ENCODE assay signal across 21 cellular contexts in the genomic region with DNA sequence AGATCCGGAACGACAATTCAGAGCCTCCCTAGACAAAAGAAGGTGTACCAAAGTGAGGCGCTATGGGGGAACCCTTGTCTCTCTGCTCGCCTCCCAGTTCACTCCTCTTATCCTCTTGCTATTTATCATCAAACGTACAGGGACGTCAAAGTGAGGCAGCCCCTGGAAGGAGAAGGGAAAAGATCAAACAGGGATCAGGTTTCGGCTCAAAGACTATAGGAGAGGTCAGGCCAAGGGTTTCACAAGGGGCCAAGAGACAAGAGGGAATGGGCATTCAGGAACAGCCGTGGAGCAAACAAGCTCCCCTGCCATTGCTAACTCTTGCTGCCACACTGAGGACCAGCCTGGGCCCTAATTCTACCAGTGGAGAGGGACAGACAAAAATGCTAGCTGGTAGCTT.
A peak's percentile ranks its signal among the peaks of the same experiment; 100 is the strongest.
DNase-seq lines count a peak whose midpoint lies in the region; ATAC-seq and TF ChIP-seq lines count a peak whose summit lies in the region.
"Had no signal": no experiment of that assay in that cellular context is flagged by ENCODE, and none has a peak within 500 bp of the region (broad histone marks: within the 10 kb centered on the region; RNA-seq: fewer than 3 reads in every experiment).

No MANE protein-coding gene starts in this region.

- H3K27me3 ChIP-seq in esophagus muscularis mucosa (no peaks in the 10 kb centered on the region), transverse colon (no peaks in the 10 kb centered on the region), upper lobe of left lung (no peaks in the 10 kb centered on the region)
- H3K27me3 ChIP-seq: BE2C had no signal

- in situ Hi-C loops in transverse colon (cut with MboI; ENCODE audit: low pct_ligation_motif_present in 1 of 4, low pct_unique_long_range_greater_than_20kb in 1 of 4, low sequenced_read_pairs in 3 of 4) = no loop called here

- H3K4me1 Mint-ChIP-seq in WTC11 (peaks cover 22% of the 10 kb centered on the region), nephron progenitor cell (peaks cover 75% of the 10 kb centered on the region)
- H3K4me1 Mint-ChIP-seq: IgD-negative memory B cell had no signal

- POLR2A ChIA-PET in WTC11 (lab: Charles Lee) = interaction anchor here (0.6 kb wide), 1 partner anchor 265 kb away, joined by 5 read pairs; no protein-coding TSS in a partner anchor

- ATAC-seq in WTC11 (peak; percentile 82), upper lobe of left lung (ENCODE audit: low FRiP score in 2 of 2) (no peak)
- ATAC-seq in activated naive CD4-positive, alpha-beta T cell treated with anti-CD3 and anti-CD28 coated beads, Interleukin-2, amount 50 U/mL, for 72 hours = no peak
- ATAC-seq: HCT116, Panc1, Right ventricle myocardium inferior had no signal

- H3K4me3 ChIP-seq in esophagus muscularis mucosa (peak overlapping the region in 1 of 4 donors; percentile 14), transverse colon (no peak overlapping the region), upper lobe of left lung (no peak overlapping the region)

- TF ChIP-seq POLR2A in esophagus muscularis mucosa (IDR thresholded peaks at IDR 0.05; ENCODE audit: low read depth) (no peak), transverse colon (IDR thresholded peaks at IDR 0.05) (no peak), upper lobe of left lung (IDR thresholded peaks at IDR 0.05) (no peak)

- CTCF ChIA-PET in WTC11 (lab: Charles Lee) = interaction anchor here (0.9 to 1.8 kb wide), 7 partner anchors 12 to 224 kb away, joined by 3 to 6 read pairs (median 4); no protein-coding TSS in a partner anchor

- DNase-seq in WTC11 (ENCODE audit: low spot score) (no peak), esophagus muscularis mucosa (ENCODE audit: extremely low spot score) (no peak), nephron progenitor cell (peak; percentile 33), transverse colon (no peak), upper lobe of left lung (no peak), EL (no peak)
- no peak for DNase-seq in activated naive CD4-positive, alpha-beta T cell treated with anti-CD3 and anti-CD28 coated beads, Interleukin-2, amount 50 U/mL, for 72 hours (ENCODE audit: low spot score in 2 of 2)
- DNase-seq: BE2C; Calu3; CD4-positive, alpha-beta T cell; DMS53; Kasumi-1; MM.1S; NCI-H1092 treated with DMSO at 0.1 percent for 48 hours; NCI-H2081 treated with DMSO at 0.1 percent for 48 hours; NCI-H510A treated with DMSO at 0.1 percent for 48 hours; NCI-H82 had no signal

- no peak for TF ChIP-seq CTCF in WTC11 (IDR thresholded peaks at IDR 0.05)
- no peak for TF ChIP-seq CTCF in esophagus muscularis mucosa (IDR thresholded peaks at IDR 0.05)
- no peak for TF ChIP-seq CTCF in nephron progenitor cell (IDR thresholded peaks at IDR 0.05)
- TF ChIP-seq CTCF in transverse colon (IDR thresholded peaks at IDR 0.05) = no peak
- no peak for TF ChIP-seq CTCF in upper lobe of left lung (IDR thresholded peaks at IDR 0.05)

- peaks cover 11% of the 10 kb centered on the region for H3K9me3 Mint-ChIP-seq in WTC11
- peaks cover 24% of the 10 kb centered on the region for H3K9me3 Mint-ChIP-seq in nephron progenitor cell
- no peaks in the 10 kb centered on the region for H3K9me3 Mint-ChIP-seq in activated naive CD4-positive, alpha-beta T cell treated with anti-CD3 and anti-CD28 coated beads, Interleukin-2, amount 50 U/mL, for 72 hours
- H3K9me3 Mint-ChIP-seq: CD4-positive, alpha-beta T cell had no signal

- intact Hi-C loops in esophagus muscularis mucosa (cut with DNase I) = no loop called here
- intact Hi-C loops in transverse colon (cut with DNase I; ENCODE audit: low total_unique reads) = no loop called here

- no peaks in the 10 kb centered on the region for H3K9me3 ChIP-seq in esophagus muscularis mucosa
- no peaks in the 10 kb centered on the region for H3K9me3 ChIP-seq in transverse colon
- no peaks in the 10 kb centered on the region for H3K9me3 ChIP-seq in upper lobe of left lung
- H3K9me3 ChIP-seq: BE2C had no signal

- H3K36me3 ChIP-seq in esophagus muscularis mucosa (no peaks in the 10 kb centered on the region), transverse colon (peaks cover 0 to 9% (median 0%) of the 10 kb centered on the region in 4 donors), upper lobe of left lung (no peaks in the 10 kb centered on the region)
- H3K36me3 ChIP-seq: BE2C had no signal

- no peaks in the 10 kb centered on the region for H3K27me3 Mint-ChIP-seq in WTC11 (ENCODE audit: low read depth)
- peaks cover 4% of the 10 kb centered on the region for H3K27me3 Mint-ChIP-seq in nephron progenitor cell (ENCODE audit: low read depth, poor library complexity)
- H3K27me3 Mint-ChIP-seq: CD4-positive, alpha-beta T cell; IgD-negative memory B cell had no signal

- H3K27ac Mint-ChIP-seq in WTC11 (peak overlapping the region; percentile 51; the same call in 1 of the 2 replicates), nephron progenitor cell (peak overlapping the region; percentile 96)
- no peak overlapping the region for H3K27ac Mint-ChIP-seq in activated naive CD4-positive, alpha-beta T cell treated with anti-CD3 and anti-CD28 coated beads, Interleukin-2, amount 50 U/mL, for 72 hours
- H3K27ac Mint-ChIP-seq: CD4-positive, alpha-beta T cell had no signal

- H3K36me3 Mint-ChIP-seq in WTC11 = no peaks in the 10 kb centered on the region
- peaks cover 38% of the 10 kb centered on the region for H3K36me3 Mint-ChIP-seq in nephron progenitor cell (ENCODE audit: low read depth)
- no peaks in the 10 kb centered on the region for H3K36me3 Mint-ChIP-seq in activated naive CD4-positive, alpha-beta T cell treated with anti-CD3 and anti-CD28 coated beads, Interleukin-2, amount 50 U/mL, for 72 hours
- H3K36me3 Mint-ChIP-seq: IgD-negative memory B cell had no signal

- H3K4me3 Mint-ChIP-seq in WTC11 (no peak overlapping the region), nephron progenitor cell (peak overlapping the region; percentile 66)
- H3K4me3 Mint-ChIP-seq: CD4-positive, alpha-beta T cell; IgD-negative memory B cell had no signal

- H3K27ac ChIP-seq in esophagus muscularis mucosa (replicated peaks in 1 of 4) = peak overlapping the region; percentile 76 to 80 (median 78)
- peak overlapping the region; percentile 6 to 53 (median 33) for H3K27ac ChIP-seq in transverse colon
- peak overlapping the region in 1 of 4 donors; percentile 20 for H3K27ac ChIP-seq in upper lobe of left lung

- H3K4me1 ChIP-seq in esophagus muscularis mucosa (peaks cover 4 to 77% (median 60%) of the 10 kb centered on the region in 4 donors), transverse colon (peaks cover 5 to 26% (median 15%) of the 10 kb centered on the region in 4 donors), upper lobe of left lung (peaks cover 0 to 7% (median 0%) of the 10 kb centered on the region in 4 donors)
- H3K4me1 ChIP-seq: BE2C had no signal

- TF ChIP-seq EP300 in esophagus muscularis mucosa (IDR thresholded peaks at IDR 0.05) = no peak
- no peak for TF ChIP-seq EP300 in transverse colon (IDR thresholded peaks at IDR 0.05; ENCODE audit: low read depth)
- no peak for TF ChIP-seq EP300 in upper lobe of left lung (IDR thresholded peaks at IDR 0.05)

- 74% methylated on average over 8 of the region's 8 CpGs for WGBS in esophagus muscularis mucosa
- 87 to 95% methylated on average over 3 to 8 of the region's 8 CpGs for WGBS in transverse colon (ENCODE audit: low coverage in 1 of 2), 2 donors
- 85 to 90% methylated on average over 8 of the region's 8 CpGs for WGBS in upper lobe of left lung, 2 donors

TF ChIP-seq in WTC11, 78 proteins besides CTCF, POLR2A, EP300 and RAD21:
- no peak for TF ChIP-seq TEAD1 (CRISPR knock-in tag; IDR thresholded peaks at IDR 0.05)

Comparison
In these comparisons a context has a peak if more than half of its experiments do, and no peak if none do; other contexts are left out.
1. H3K27ac Mint-ChIP-seq: peak in WTC11 (single experiment) and nephron progenitor cell (single experiment); none in activated naive CD4-positive, alpha-beta T cell treated with anti-CD3 and anti-CD28 coated beads, Interleukin-2, amount 50 U/mL, for 72 hours (0 of 2).